In the genomic region with DNA sequence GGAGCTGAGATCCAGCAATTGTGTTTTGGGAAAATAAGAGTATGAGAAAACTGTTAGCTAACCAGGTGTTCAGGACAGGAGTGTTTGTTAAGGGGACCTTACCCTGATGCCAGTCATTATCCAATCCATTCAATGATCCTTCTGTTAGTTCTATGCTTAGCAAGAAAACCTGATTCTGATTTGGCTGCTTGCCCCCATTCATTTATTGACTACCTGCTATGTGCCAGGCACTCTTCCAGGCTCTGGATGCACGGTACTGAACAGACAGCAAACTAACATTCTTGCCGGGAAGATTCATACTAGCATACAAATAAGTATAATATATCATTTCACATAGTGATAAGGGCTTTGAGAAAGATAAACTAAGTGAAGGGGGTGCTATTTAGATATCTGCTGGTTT, we compare ENCODE assay signal across 11 cellular contexts. TPM values are rescaled to one million over a fixed set of nuclear protein-coding genes. Genes with fewer than 3 reads are reported as not detected.
A peak's percentile ranks its signal among the peaks of the same experiment; 100 is the strongest.
DNase-seq lines count a peak whose midpoint lies in the region; ATAC-seq and TF ChIP-seq lines count a peak whose summit lies in the region.
"Had no signal": no experiment of that assay in that cellular context is flagged by ENCODE, and none has a peak within 500 bp of the region (broad histone marks: within the 10 kb centered on the region; RNA-seq: fewer than 3 reads in every experiment).

No MANE protein-coding gene starts in this region.

- H3K27ac ChIP-seq in CD8-positive, alpha-beta T cell (ENCODE audit: low read depth, low read length), result no peak overlapping the region
- H3K27ac ChIP-seq in KOPT-K1 (ENCODE audit: low read depth, low read length, poor library complexity, severe bottlenecking), result peak overlapping the region; percentile 86
- peak overlapping the region; percentile 83 for H3K27ac ChIP-seq in neural cell (ENCODE audit: low read length)

- no peaks in the 10 kb centered on the region for H4K20me1 ChIP-seq in neural cell (ENCODE audit: insufficient read depth)

- H3K9me2 ChIP-seq in neural cell (ENCODE audit: insufficient read depth, low read length), result no peaks in the 10 kb centered on the region

- TF ChIP-seq EP300 in neural cell (conservative IDR thresholded peaks at IDR 0.05; ENCODE audit: poor library complexity, severe bottlenecking), result no peak

- no peaks in the 10 kb centered on the region for H3K27me3 Mint-ChIP-seq in CD8-positive, alpha-beta T cell (ENCODE audit: low read depth)
- H3K27me3 Mint-ChIP-seq in activated naive CD8-positive, alpha-beta T cell treated with anti-CD3 and anti-CD28 coated beads, Interleukin-2, amount 10 ng/mL, durations not matched to agents 7 days and 5 days, result peaks cover 9% of the 10 kb centered on the region
- H3K27me3 Mint-ChIP-seq in chondrocyte (ENCODE audit: low read depth), result no peaks in the 10 kb centered on the region

- no peaks in the 10 kb centered on the region for H3K9me3 Mint-ChIP-seq in CD8-positive, alpha-beta T cell
- no peaks in the 10 kb centered on the region for H3K9me3 Mint-ChIP-seq in activated naive CD8-positive, alpha-beta T cell treated with anti-CD3 and anti-CD28 coated beads, Interleukin-2, amount 10 ng/mL, durations not matched to agents 7 days and 5 days
- H3K9me3 Mint-ChIP-seq in chondrocyte (ENCODE audit: low read depth), result peaks cover 3% of the 10 kb centered on the region
- H3K9me3 Mint-ChIP-seq: T-helper 1 cell treated with Interleukin-12 subunit alpha and Interleukin-12 subunit beta and Interleukin-4 antibody, amounts not matched to agents 30 μg/mL and 1 μg/mL, for 36 hours had no signal

- H3K4me1 Mint-ChIP-seq in CD8-positive, alpha-beta T cell (ENCODE audit: low read depth), result peaks cover 30% of the 10 kb centered on the region
- H3K4me1 Mint-ChIP-seq in activated naive CD8-positive, alpha-beta T cell treated with anti-CD3 and anti-CD28 coated beads, Interleukin-2, amount 10 ng/mL, durations not matched to agents 7 days and 5 days, result peaks cover 29% of the 10 kb centered on the region
- peaks cover 34% of the 10 kb centered on the region for H3K4me1 Mint-ChIP-seq in chondrocyte (ENCODE audit: low read depth)

- H3K27me3 ChIP-seq in CD8-positive, alpha-beta T cell (ENCODE audit: insufficient read depth, low read length), result no peaks in the 10 kb centered on the region
- no peaks in the 10 kb centered on the region for H3K27me3 ChIP-seq in neural cell (ENCODE audit: insufficient read depth, low read depth, low read length)

- H3K36me3 ChIP-seq in CD8-positive, alpha-beta T cell (ENCODE audit: insufficient read depth, low read length), result no peaks in the 10 kb centered on the region
- no peaks in the 10 kb centered on the region for H3K36me3 ChIP-seq in KOPT-K1 (ENCODE audit: insufficient read depth, low read length)
- H3K36me3 ChIP-seq in neural cell (ENCODE audit: insufficient read depth, low read length), result no peaks in the 10 kb centered on the region

- no peak for TF ChIP-seq CTCF in CD8-positive, alpha-beta T cell (IDR thresholded peaks at IDR 0.05)
- TF ChIP-seq CTCF in neural cell (IDR thresholded peaks at IDR 0.05; ENCODE audit: poor library complexity, severe bottlenecking), result no peak
- TF ChIP-seq CTCF in chondrocyte (IDR thresholded peaks at IDR 0.05), result no peak

- CTCF ChIA-PET in CD8-positive, alpha-beta T cell (lab: Charles Lee), result no interaction called here

- no peaks in the 10 kb centered on the region for H3K9me3 ChIP-seq in CD8-positive, alpha-beta T cell (ENCODE audit: low read length)
- no peaks in the 10 kb centered on the region for H3K9me3 ChIP-seq in KOPT-K1 (ENCODE audit: insufficient read depth, low read length, poor library complexity, severe bottlenecking)
- H3K9me3 ChIP-seq in neural cell (ENCODE audit: low read length), result no peaks in the 10 kb centered on the region

- peaks cover 29% of the 10 kb centered on the region for H3K79me2 ChIP-seq in neural cell (replicated peaks; ENCODE audit: insufficient read depth, low read length)

- no peak for TF ChIP-seq RAD21 in neural cell (conservative IDR thresholded peaks at IDR 0.05)

- POLR2A ChIA-PET in CD8-positive, alpha-beta T cell (lab: Charles Lee), result interaction anchor here (0.8 kb wide), 1 partner anchor 132 kb away, joined by 3 read pairs; no protein-coding TSS in a partner anchor
- POLR2A ChIA-PET in activated naive CD8-positive, alpha-beta T cell treated with anti-CD3 and anti-CD28 coated beads, Interleukin-2, amount 10 ng/mL, durations not matched to agents 7 days and 5 days (lab: Charles Lee), result no interaction called here

- H3F3A ChIP-seq in neural cell (ENCODE audit: insufficient read depth, low read length, poor library complexity, severe bottlenecking), result no peaks in the 10 kb centered on the region

- H3K4me3 Mint-ChIP-seq in CD8-positive, alpha-beta T cell, result peak overlapping the region; percentile 97
- H3K4me3 Mint-ChIP-seq in activated naive CD8-positive, alpha-beta T cell treated with anti-CD3 and anti-CD28 coated beads, Interleukin-2, amount 10 ng/mL, durations not matched to agents 7 days and 5 days, result peak overlapping the region; percentile 84
- H3K4me3 Mint-ChIP-seq in chondrocyte (ENCODE audit: unreplicated experiment), result no peak overlapping the region

- no peak overlapping the region for H2AFZ ChIP-seq in neural cell (ENCODE audit: low read depth, low read length)

- H3K9ac ChIP-seq in neural cell (ENCODE audit: low read length), result peak overlapping the region; percentile 65

- no peak overlapping the region for H3K4me3 ChIP-seq in CD8-positive, alpha-beta T cell (ENCODE audit: low read depth, low read length)
- H3K4me3 ChIP-seq in neural cell (ENCODE audit: low read length), result peak overlapping the region; percentile 62

- H3K4me2 ChIP-seq in neural cell (ENCODE audit: low read length), result no peak overlapping the region

- ATAC-seq in CD8-positive, alpha-beta T cell, result no peak
- no peak for ATAC-seq in activated naive CD8-positive, alpha-beta T cell treated with anti-CD3 and anti-CD28 coated beads, Interleukin-2, amount 10 ng/mL, durations not matched to agents 7 days and 5 days (ENCODE audit: low read depth)
- no peak for ATAC-seq in HG03571 (IDR thresholded peaks at IDR 0.05; ENCODE audit: unreplicated experiment)
- ATAC-seq in HG03354 (IDR thresholded peaks at IDR 0.05; ENCODE audit: poor library complexity, severe bottlenecking, unreplicated experiment), result no peak

- peaks cover 30% of the 10 kb centered on the region for H3K4me1 ChIP-seq in CD8-positive, alpha-beta T cell (ENCODE audit: insufficient read depth, low read length)

- no peak for DNase-seq in CD8-positive, alpha-beta T cell
- DNase-seq in activated naive CD8-positive, alpha-beta T cell treated with anti-CD3 and anti-CD28 coated beads, Interleukin-2, amount 10 ng/mL, durations not matched to agents 7 days and 5 days, result no peak
- DNase-seq in HuH-7 (ENCODE audit: low spot score) (no peak), chondrocyte (ENCODE audit: low spot score) (no peak)
- DNase-seq: mesendoderm had no signal

- H3K27ac Mint-ChIP-seq in CD8-positive, alpha-beta T cell, result peak overlapping the region; percentile 90
- H3K27ac Mint-ChIP-seq in activated naive CD8-positive, alpha-beta T cell treated with anti-CD3 and anti-CD28 coated beads, Interleukin-2, amount 10 ng/mL, durations not matched to agents 7 days and 5 days, result peak overlapping the region; percentile 83
- H3K27ac Mint-ChIP-seq in chondrocyte (ENCODE audit: unreplicated experiment), result no peak overlapping the region

- peaks cover 10% of the 10 kb centered on the region for H3K36me3 Mint-ChIP-seq in CD8-positive, alpha-beta T cell
- no peaks in the 10 kb centered on the region for H3K36me3 Mint-ChIP-seq in activated naive CD8-positive, alpha-beta T cell treated with anti-CD3 and anti-CD28 coated beads, Interleukin-2, amount 10 ng/mL, durations not matched to agents 7 days and 5 days
- H3K36me3 Mint-ChIP-seq in chondrocyte (ENCODE audit: low read depth), result peaks cover 3% of the 10 kb centered on the region

- intact Hi-C loops in CD8-positive, alpha-beta T cell (cut with DNase I, micrococcal nuclease), result loop anchor here (2.0 to 10.0 kb wide), 3 partner anchors 24 to 276 kb away; a partner anchor contains a TSS

TF ChIP-seq in neural cell, 6 proteins besides CTCF, POLR2A, EP300 and RAD21 (continues in another document):
- TF ChIP-seq TAF1 (IDR thresholded peaks at IDR 0.05; ENCODE audit: low read depth) (no peak), MXI1 (conservative IDR thresholded peaks at IDR 0.05; ENCODE audit: poor library complexity, severe bottlenecking) (no peak)
- TF ChIP-seq, protein P1, sequence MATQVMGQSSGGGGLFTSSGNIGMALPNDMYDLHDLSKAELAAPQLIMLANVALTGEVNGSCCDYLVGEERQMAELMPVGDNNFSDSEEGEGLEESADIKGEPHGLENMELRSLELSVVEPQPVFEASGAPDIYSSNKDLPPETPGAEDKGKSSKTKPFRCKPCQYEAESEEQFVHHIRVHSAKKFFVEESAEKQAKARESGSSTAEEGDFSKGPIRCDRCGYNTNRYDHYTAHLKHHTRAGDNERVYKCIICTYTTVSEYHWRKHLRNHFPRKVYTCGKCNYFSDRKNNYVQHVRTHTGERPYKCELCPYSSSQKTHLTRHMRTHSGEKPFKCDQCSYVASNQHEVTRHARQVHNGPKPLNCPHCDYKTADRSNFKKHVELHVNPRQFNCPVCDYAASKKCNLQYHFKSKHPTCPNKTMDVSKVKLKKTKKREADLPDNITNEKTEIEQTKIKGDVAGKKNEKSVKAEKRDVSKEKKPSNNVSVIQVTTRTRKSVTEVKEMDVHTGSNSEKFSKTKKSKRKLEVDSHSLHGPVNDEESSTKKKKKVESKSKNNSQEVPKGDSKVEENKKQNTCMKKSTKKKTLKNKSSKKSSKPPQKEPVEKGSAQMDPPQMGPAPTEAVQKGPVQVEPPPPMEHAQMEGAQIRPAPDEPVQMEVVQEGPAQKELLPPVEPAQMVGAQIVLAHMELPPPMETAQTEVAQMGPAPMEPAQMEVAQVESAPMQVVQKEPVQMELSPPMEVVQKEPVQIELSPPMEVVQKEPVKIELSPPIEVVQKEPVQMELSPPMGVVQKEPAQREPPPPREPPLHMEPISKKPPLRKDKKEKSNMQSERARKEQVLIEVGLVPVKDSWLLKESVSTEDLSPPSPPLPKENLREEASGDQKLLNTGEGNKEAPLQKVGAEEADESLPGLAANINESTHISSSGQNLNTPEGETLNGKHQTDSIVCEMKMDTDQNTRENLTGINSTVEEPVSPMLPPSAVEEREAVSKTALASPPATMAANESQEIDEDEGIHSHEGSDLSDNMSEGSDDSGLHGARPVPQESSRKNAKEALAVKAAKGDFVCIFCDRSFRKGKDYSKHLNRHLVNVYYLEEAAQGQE (IDR thresholded peaks at IDR 0.05; ENCODE audit: borderline replicate concordance), result no peak

RNA-seq across cellular contexts. Expression of a gene that starts 1.0 kb away (rescaled TPM):
- total RNA-seq in CD8-positive, alpha-beta T cell, result 100 to 1,000 TPM; 106 to 204 TPM
- 10 to 100 TPM; 81.9 to 82.8 TPM for total RNA-seq in activated naive CD8-positive, alpha-beta T cell treated with anti-CD3 and anti-CD28 coated beads, Interleukin-2, amount 10 ng/mL, durations not matched to agents 7 days and 5 days
- 14.5 and 36.1 TPM in 2 replicates for polyA plus RNA-seq in neural cell
- 63.3 and 74.4 TPM in 2 replicates for polyA minus RNA-seq in neural cell
- 32.3 to 35.5 TPM (median 34.2 TPM) in 3 replicates for total RNA-seq in chondrocyte

RNA-seq across cellular contexts. Expression of a gene that starts 45.5 kb away (rescaled TPM):
- not detected for total RNA-seq in CD8-positive, alpha-beta T cell
- total RNA-seq in activated naive CD8-positive, alpha-beta T cell treated with anti-CD3 and anti-CD28 coated beads, Interleukin-2, amount 10 ng/mL, durations not matched to agents 7 days and 5 days, result not detected
- not detected in 2 replicates for polyA plus RNA-seq in neural cell
- polyA minus RNA-seq in neural cell, result not detected in 2 replicates
- not detected in 3 replicates for total RNA-seq in chondrocyte
- total RNA-seq: glomerular endothelial cell had no signal
